Comparison of ENCODE assay signal across 13 cellular contexts in the genomic region with DNA sequence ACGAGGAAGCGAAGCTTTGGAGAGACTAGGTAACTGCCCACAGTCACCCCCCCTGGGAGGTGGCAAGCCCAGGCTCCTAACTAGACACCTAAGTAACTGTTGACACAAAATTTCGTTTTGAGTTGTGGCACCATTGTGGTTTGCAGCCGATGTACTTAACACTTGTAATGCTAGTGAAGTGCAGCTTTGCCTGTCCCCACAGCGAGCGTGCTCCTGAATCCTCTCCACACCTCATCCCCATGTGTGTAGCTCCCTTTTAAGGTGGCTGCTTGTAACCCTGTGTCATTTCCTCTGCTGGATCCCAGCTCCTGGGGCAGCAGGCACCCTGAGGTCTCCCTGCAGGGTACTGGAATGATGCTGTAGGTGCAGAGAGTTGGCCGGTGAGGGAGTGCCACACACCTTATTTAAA.
A peak's percentile ranks its signal among the peaks of the same experiment; 100 is the strongest.
DNase-seq lines count a peak whose midpoint lies in the region; ATAC-seq, FAIRE-seq and TF ChIP-seq lines count a peak whose summit lies in the region.
"Had no signal": no experiment of that assay in that cellular context is flagged by ENCODE, and none has a peak within 500 bp of the region (broad histone marks: within the 10 kb centered on the region; RNA-seq: fewer than 3 reads in every experiment).

No MANE protein-coding gene starts in this region.

- peak overlapping the region; percentile 94; the same call in 1 of the 2 replicates for H3K27ac Mint-ChIP-seq in WTC11
- H3K27ac Mint-ChIP-seq: activated naive CD4-positive, alpha-beta T cell treated with anti-CD3 and anti-CD28 coated beads, Interleukin-2, amount 50 U/mL, for 24 hours had no signal

- FAIRE-seq in kidney (lab: Jason Lieb, UNC), result no peak
- FAIRE-seq: K562 had no signal

- H3K9me3 ChIP-seq in kidney (ENCODE audit: control insufficient read depth in 1 of 2, low read length in 2 of 2), result no peaks in the 10 kb centered on the region
- H3K9me3 ChIP-seq in upper lobe of left lung, result no peaks in the 10 kb centered on the region
- H3K9me3 ChIP-seq: SK-N-SH had no signal

- no peak for TF ChIP-seq POLR2A in upper lobe of left lung (IDR thresholded peaks at IDR 0.05)

- no peak for TF ChIP-seq CTCF in GM10266 (IDR thresholded peaks at IDR 0.05; ENCODE audit: control insufficient read depth, insufficient read depth, low read depth, missing control alignments)
- TF ChIP-seq CTCF in WTC11 (IDR thresholded peaks at IDR 0.05), result no peak
- no peak for TF ChIP-seq CTCF in kidney (IDR thresholded peaks at IDR 0.05; ENCODE audit: borderline replicate concordance, extremely low read depth, insufficient read depth)
- no peak for TF ChIP-seq CTCF in upper lobe of left lung (IDR thresholded peaks at IDR 0.05)

- H3K4me3 Mint-ChIP-seq in WTC11, result no peak overlapping the region
- H3K4me3 Mint-ChIP-seq: activated naive CD4-positive, alpha-beta T cell treated with anti-CD3 and anti-CD28 coated beads, Interleukin-2, amount 50 U/mL, for 24 hours had no signal

- peaks cover 13% of the 10 kb centered on the region for H3K36me3 Mint-ChIP-seq in WTC11
- H3K36me3 Mint-ChIP-seq: activated naive CD4-positive, alpha-beta T cell treated with anti-CD3 and anti-CD28 coated beads, Interleukin-2, amount 50 U/mL, for 24 hours had no signal

- intact Hi-C loops in kidney (cut with DNase I), result no loop called here

- no peaks in the 10 kb centered on the region for H3K27me3 Mint-ChIP-seq in WTC11 (ENCODE audit: low read depth)
- H3K27me3 Mint-ChIP-seq: naive B cell had no signal

- WGBS in upper lobe of left lung, 2 donors, result 68 to 81% methylated on average over 7 of the region's 7 CpGs

- no peaks in the 10 kb centered on the region for H3K27me3 ChIP-seq in upper lobe of left lung

- H3K4me3 ChIP-seq in kidney (ENCODE audit: low read length in 2 of 2), result no peak overlapping the region
- no peak overlapping the region for H3K4me3 ChIP-seq in upper lobe of left lung
- H3K4me3 ChIP-seq: K562 had no signal

- H3K4me1 ChIP-seq in kidney (ENCODE audit: control insufficient read depth in 1 of 2, insufficient read depth in 1 of 2, low read depth in 1 of 2, low read length in 2 of 2), result peaks cover 7 to 12% of the 10 kb centered on the region in 2 donors
- peaks cover 14 to 28% (median 19%) of the 10 kb centered on the region in 4 donors for H3K4me1 ChIP-seq in upper lobe of left lung

- TF ChIP-seq EP300 in upper lobe of left lung (IDR thresholded peaks at IDR 0.05), result no peak

- POLR2A ChIA-PET in WTC11 (lab: Charles Lee), result no interaction called here

- H3K9me3 Mint-ChIP-seq in WTC11, result peaks cover 17% of the 10 kb centered on the region
- H3K9me3 Mint-ChIP-seq: activated naive CD4-positive, alpha-beta T cell treated with anti-CD3 and anti-CD28 coated beads, Interleukin-2, amount 50 U/mL, for 24 hours had no signal

- peaks cover 72% of the 10 kb centered on the region for H3K4me1 Mint-ChIP-seq in WTC11
- H3K4me1 Mint-ChIP-seq: activated naive CD4-positive, alpha-beta T cell treated with anti-CD3 and anti-CD28 coated beads, Interleukin-2, amount 50 U/mL, for 24 hours had no signal

- peak; percentile 21 for DNase-seq in GM10266 (ENCODE audit: extremely low spot score)
- no peak for DNase-seq in WTC11 (ENCODE audit: low spot score)
- no peak for DNase-seq in kidney
- no peak for DNase-seq in activated CD4-positive, alpha-beta T cell treated with anti-CD3 and anti-CD28 coated beads for 4 hours
- no peak for DNase-seq in upper lobe of left lung
- no peak for DNase-seq in globus pallidus (ENCODE audit: low spot score)
- DNase-seq: COR-L47, naive B cell, SK-N-SH had no signal

- ATAC-seq in GM19467 (IDR thresholded peaks at IDR 0.05; ENCODE audit: unreplicated experiment) (peak; percentile 50), HG03097 (IDR thresholded peaks at IDR 0.05; ENCODE audit: low FRiP score, unreplicated experiment) (peak; percentile 45), WTC11 (no peak), upper lobe of left lung (ENCODE audit: low FRiP score in 2 of 2) (no peak)

- CTCF ChIA-PET in WTC11 (lab: Charles Lee), result interaction anchor here (0.8 to 2.1 kb wide), 11 partner anchors 8 to 390 kb away, joined by 3 to 30 read pairs (median 5); partner anchors contain the start of gene TRIO

- H3K27ac ChIP-seq in kidney (ENCODE audit: low read depth in 2 of 2, low read length in 2 of 2) (no peak overlapping the region), upper lobe of left lung (peak overlapping the region in 1 of 4 donors; percentile 13)

- H3K36me3 ChIP-seq in kidney (ENCODE audit: control insufficient read depth in 1 of 2, insufficient read depth in 2 of 2, low read length in 2 of 2) (no peaks in the 10 kb centered on the region), upper lobe of left lung (no peaks in the 10 kb centered on the region)

- H3K9ac ChIP-seq in kidney (ENCODE audit: low read length in 2 of 2), result no peak overlapping the region
- H3K9ac ChIP-seq: SK-N-SH had no signal

TF ChIP-seq in WTC11, 78 proteins besides CTCF, POLR2A, EP300 and RAD21:
- TF ChIP-seq ZNF423 (CRISPR knock-in tag; IDR thresholded peaks at IDR 0.05), result peak; percentile 63
- no peak for TF ChIP-seq ATF6 (CRISPR knock-in tag; IDR thresholded peaks at IDR 0.05)

Comparison
In these comparisons a context has a peak if more than half of its experiments do, and no peak if none do; other contexts are left out.
1. ATAC-seq: peak in GM19467 (single experiment) and HG03097 (single experiment); none in WTC11 (single experiment) and upper lobe of left lung (0 of 2).